ENCODE assay signal across 28 cellular contexts in the genomic region with DNA sequence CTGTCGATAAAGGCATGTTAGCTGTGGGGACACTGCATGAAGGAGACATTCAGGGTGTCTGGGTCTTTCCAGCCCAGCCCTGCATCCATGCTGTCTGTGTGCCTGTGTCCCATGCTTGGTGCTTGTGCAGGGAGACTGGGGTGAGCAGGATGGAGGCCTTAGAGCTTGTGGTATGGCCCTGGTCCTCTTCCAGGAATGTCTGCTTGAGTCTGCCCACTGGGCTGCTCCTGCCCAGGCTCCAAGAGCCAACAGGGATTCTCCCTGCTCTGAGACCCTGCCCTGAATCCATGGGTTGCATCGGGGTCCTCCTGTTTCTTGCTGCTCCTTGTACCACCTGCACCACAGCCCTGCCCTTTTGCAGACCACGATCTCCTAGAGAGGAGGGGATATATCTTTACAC. TPM values are rescaled to one million over a fixed set of nuclear protein-coding genes. Genes with fewer than 3 reads are reported as not detected.
"Had no signal": no experiment of that assay in that cellular context is flagged by ENCODE, and none has a peak within 500 bp of the region (broad histone marks: within the 10 kb centered on the region; RNA-seq: fewer than 3 reads in every experiment).

No MANE protein-coding gene starts in this region.

- H3K4me3 ChIP-seq: gastrocnemius medialis, lung, mucosa of descending colon, prostate gland, right atrium auricular region, sigmoid colon, thoracic aorta, tibial nerve, upper lobe of left lung had no signal

- H3K4me3 Mint-ChIP-seq: endodermal cell; memory B cell; stimulated activated effector memory CD8-positive, alpha-beta T cell treated with anti-CD3 and anti-CD28 coated beads, Interleukin-12 subunit alpha, Interleukin-12 subunit beta, amount 100 ng/mL, for 72 hours; stimulated activated naive CD8-positive, alpha-beta T cell treated with anti-CD3 and anti-CD28 coated beads, Interleukin-15, Interleukin-2, amounts not matched to agents 100 ng/mL and 50 ng/mL, for 24 hours had no signal

- DNase-seq: cerebellar nuclear complex; effector CD8-positive, alpha-beta T cell; endodermal cell; foreskin fibroblast; gastrocnemius medialis; mucosa of descending colon; naive B cell; sigmoid colon; stimulated activated CD4-positive, alpha-beta T cell treated with anti-CD3 and anti-CD28 coated beads, Interleukin-2, amount 100 ng/mL, for 24 hours; stimulated activated CD4-positive, alpha-beta T cell treated with anti-CD3 and anti-CD28 coated beads, Interleukin-4, amount 100 ng/mL, for 24 hours; upper lobe of left lung had no signal

- H3K27me3 ChIP-seq: right atrium auricular region, sigmoid colon, tibial nerve, upper lobe of left lung had no signal

- H3K27ac ChIP-seq: epithelial cell of prostate, gastrocnemius medialis, neutrophil, parathyroid adenoma, prostate gland, right atrium auricular region, sigmoid colon, thoracic aorta, tibial nerve, upper lobe of left lung had no signal

- H3K36me3 ChIP-seq: gastrocnemius medialis, neutrophil, prostate gland, right atrium auricular region, sigmoid colon, thoracic aorta, tibial nerve, upper lobe of left lung had no signal

- H2AFZ ChIP-seq: parathyroid adenoma had no signal

- H3K36me3 Mint-ChIP-seq: stimulated activated effector memory CD8-positive, alpha-beta T cell treated with anti-CD3 and anti-CD28 coated beads, Interleukin-12 subunit alpha, Interleukin-12 subunit beta, amount 100 ng/mL, for 72 hours had no signal

- H3K9ac ChIP-seq: parathyroid adenoma had no signal

- FAIRE-seq: colon, keratinocyte, urothelium cell line had no signal

- ATAC-seq: esophagus mucosa; gastrocnemius medialis; left lobe of liver; mucosa of descending colon; stimulated activated effector memory CD8-positive, alpha-beta T cell treated with anti-CD3 and anti-CD28 coated beads, Interleukin-12 subunit alpha, Interleukin-12 subunit beta, amount 100 ng/mL, for 72 hours had no signal

- H3K9me3 ChIP-seq: gastrocnemius medialis, neutrophil, prostate gland had no signal

- H3K4me1 ChIP-seq: gastrocnemius medialis, parathyroid adenoma, prostate gland had no signal

- H3K79me2 ChIP-seq: parathyroid adenoma had no signal

- H3K27ac Mint-ChIP-seq: endodermal cell; memory B cell; stimulated activated effector memory CD8-positive, alpha-beta T cell treated with anti-CD3 and anti-CD28 coated beads, Interleukin-12 subunit alpha, Interleukin-12 subunit beta, amount 100 ng/mL, for 72 hours; stimulated activated naive CD8-positive, alpha-beta T cell treated with anti-CD3 and anti-CD28 coated beads, Interleukin-15, Interleukin-2, amounts not matched to agents 100 ng/mL and 50 ng/mL, for 24 hours had no signal

RNA-seq across cellular contexts. Expression of a gene that starts 48.4 kb away (rescaled TPM):
- total RNA-seq: endodermal cell had no signal
- polyA plus RNA-seq: neural cell had no signal
